9 cellular contexts compared by ENCODE assay signal in genomic region chr14:35409595-35409994, GRCh38.
"Had no signal": no experiment of that assay in that cellular context is flagged by ENCODE, and none has a peak within 500 bp of the region (broad histone marks: within the 10 kb centered on the region; RNA-seq: fewer than 3 reads in every experiment).

No MANE protein-coding gene starts in this region.

- ATAC-seq: K562 had no signal

- H3K4me3 ChIP-seq: GM23248, K562 had no signal

- H3K27ac ChIP-seq: GM23248, HL-60 had no signal

- FAIRE-seq: K562 had no signal

- DNase-seq: GM23248, GOT3, H9, HCEC 1CT, HFFc6, IMR-90, KG1 had no signal
